20 cellular contexts compared by ENCODE assay signal in the genomic region with DNA sequence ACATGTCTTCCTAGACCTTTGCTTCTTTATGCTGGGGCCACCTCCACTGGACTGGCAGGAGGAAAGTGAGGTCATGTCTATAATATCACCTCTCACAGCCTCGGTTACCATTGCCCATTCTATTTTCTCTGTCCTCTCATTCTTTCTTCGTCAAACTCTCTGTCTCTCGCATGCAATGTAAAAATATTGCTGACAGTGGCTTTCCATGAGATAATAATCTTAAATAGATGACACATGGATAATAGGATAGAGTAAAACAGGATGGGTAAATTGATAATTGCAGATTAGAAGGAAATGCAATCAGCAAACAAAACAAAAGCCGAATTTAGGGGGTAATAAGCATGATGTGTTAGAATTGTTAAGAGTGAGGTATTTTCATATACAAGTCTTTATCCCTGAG.
DNase-seq lines count a peak whose midpoint lies in the region; ATAC-seq, FAIRE-seq and TF ChIP-seq lines count a peak whose summit lies in the region.
"Had no signal": no experiment of that assay in that cellular context is flagged by ENCODE, and none has a peak within 500 bp of the region (broad histone marks: within the 10 kb centered on the region; RNA-seq: fewer than 3 reads in every experiment).

No MANE protein-coding gene starts in this region.

- H2AFZ ChIP-seq in K562 (ENCODE audit: low read depth, low read length), result no peak overlapping the region

- POLR2A ChIA-PET in A549 (lab: Yijun Ruan, JAX) (no interaction called here), A673 (lab: Charles Lee; ENCODE audit: low non-redundant PET) (no interaction called here), K562 (lab: Yijun Ruan, JAX) (no interaction called here)

- no peak overlapping the region for H3K9ac ChIP-seq in K562 (ENCODE audit: insufficient read depth in 1 of 2, low read depth in 2 of 2, low read length in 2 of 2)
- H3K9ac ChIP-seq: BLaER1 treated with 17β-estradiol and CSF1 and Interleukin-3, amounts not matched to agents 10 nM and 100 nM had no signal

- no peak for TF ChIP-seq RAD21 in A549 (conservative IDR thresholded peaks at IDR 0.05 in 1 of 2, IDR thresholded peaks at IDR 0.05 in 1 of 2)
- TF ChIP-seq RAD21 in K562 (CRISPR knock-in tag; conservative IDR thresholded peaks at IDR 0.05 in 1 of 2, IDR thresholded peaks at IDR 0.05 in 1 of 2), result no peak

- in situ Hi-C loops in K562 (cut with MboI), result loop anchor here (10.0 kb wide), 1 partner anchor 365 kb away; no protein-coding TSS in a partner anchor

- TF ChIP-seq CTCF in A549 (IDR thresholded peaks at IDR 0.05) (no peak), A673 (conservative IDR thresholded peaks at IDR 0.05; ENCODE audit: low read depth, low read length) (no peak), K562 (IDR thresholded peaks at IDR 0.05 in 2 of 3, conservative IDR thresholded peaks at IDR 0.05 in 1 of 3; ENCODE audit: insufficient read depth in 2 of 3, low read depth in 1 of 3, low read length in 3 of 3) (no peak)

- H3K79me2 ChIP-seq in K562 (ENCODE audit: control insufficient read depth, insufficient read depth, low read length), result no peaks in the 10 kb centered on the region

- TF ChIP-seq POLR2A in A549 (IDR thresholded peaks at IDR 0.05; ENCODE audit: low read length) (no peak), K562 (conservative IDR thresholded peaks at IDR 0.05) (no peak)

- BruUV-seq in A673 (replicated peaks; lab: Mats Ljungman, UMichigan) (no TSS peak), K562 (replicated peaks; lab: Mats Ljungman, UMichigan) (no TSS peak)

- CTCF ChIA-PET in A549 (lab: Yijun Ruan, JAX), result no interaction called here
- CTCF ChIA-PET in A673 (lab: Charles Lee), result interaction anchor here (0.6 kb wide), 1 partner anchor 155 kb away, joined by 3 read pairs; no protein-coding TSS in a partner anchor
- CTCF ChIA-PET in K562 (lab: Yijun Ruan, JAX; ENCODE audit: low intra/inter-chr PET ratio), result no interaction called here

- H3K4me3 ChIP-seq in A549 (no peak overlapping the region), A673 (ENCODE audit: low read depth, low read length, poor library complexity, severe bottlenecking) (no peak overlapping the region), K562 (no peak overlapping the region)
- H3K4me3 ChIP-seq: BLaER1 treated with 17β-estradiol and CSF1 and Interleukin-3, amounts not matched to agents 10 nM and 100 nM; HAP-1 had no signal

- H3K9me1 ChIP-seq in K562 (ENCODE audit: control insufficient read depth, insufficient read depth, low read length), result no peaks in the 10 kb centered on the region

- H3K36me3 ChIP-seq in A673 (ENCODE audit: insufficient read depth, low read length, poor library complexity, severe bottlenecking) (no peaks in the 10 kb centered on the region), K562 (ENCODE audit: control insufficient read depth, insufficient read depth, low read length) (no peaks in the 10 kb centered on the region)
- H3K36me3 ChIP-seq: BE2C; BLaER1 treated with 17β-estradiol and CSF1 and Interleukin-3, amounts not matched to agents 10 nM and 100 nM; HAP-1 had no signal

- no peaks in the 10 kb centered on the region for H3K9me3 ChIP-seq in A549
- H3K9me3 ChIP-seq in A673 (ENCODE audit: low read depth, low read length, poor library complexity, severe bottlenecking), result no peaks in the 10 kb centered on the region
- H3K9me3 ChIP-seq in K562 (replicated peaks; ENCODE audit: control insufficient read depth, insufficient read depth, low read depth, low read length), result no peaks in the 10 kb centered on the region
- H3K9me3 ChIP-seq: BE2C; BLaER1 treated with 17β-estradiol and CSF1 and Interleukin-3, amounts not matched to agents 10 nM and 100 nM; HAP-1 had no signal

- 74% methylated on average over 4 of the region's 4 CpGs for WGBS in A549 (ENCODE audit: missing lambda C conversion rate)
- 35% methylated on average over 4 of the region's 4 CpGs for WGBS in K562 (ENCODE audit: insufficient coverage, low coverage, missing lambda C conversion rate)

- TF ChIP-seq EP300 in A549 (IDR thresholded peaks at IDR 0.05) (no peak), K562 (IDR thresholded peaks at IDR 0.05; ENCODE audit: low read length) (no peak)

- DNase-seq in A549 (ENCODE audit: low read depth in 1 of 2, low spot score in 1 of 2), result no peak
- DNase-seq in A673 (ENCODE audit: low spot score), result peak; percentile 13
- DNase-seq in NCI-H82 (lab: John Stamatoyannopoulos, UW), result peak; percentile 36
- no peak for DNase-seq in K562 (ENCODE audit: extremely low read depth in 1 of 4, low spot score in 3 of 4)
- DNase-seq in midbrain (lab: John Stamatoyannopoulos, UW), result no peak
- DNase-seq: ACHN; AML-193; BE2C; CD4-positive, alpha-beta T cell; CD8-positive, alpha-beta memory T cell; DMS153; DND-41; GOT3; HFFc6 had no signal

- ATAC-seq in A549 (no peak), K562 (no peak), HG02588 (IDR thresholded peaks at IDR 0.05; ENCODE audit: unreplicated experiment) (no peak)

- FAIRE-seq in A549 (lab: Jason Lieb, UNC), result no peak
- FAIRE-seq in K562 (lab: Jason Lieb, UNC), result no peak
- FAIRE-seq: G401.6, GM12892, H54 had no signal

- H3K27ac ChIP-seq in A549 (no peak overlapping the region), A673 (ENCODE audit: low read depth, low read length, poor library complexity, severe bottlenecking) (no peak overlapping the region), K562 (ENCODE audit: extremely low read depth, low read depth, low read length) (no peak overlapping the region)
- H3K27ac ChIP-seq: BLaER1 treated with 17β-estradiol and CSF1 and Interleukin-3, amounts not matched to agents 10 nM and 100 nM had no signal

- intact Hi-C loops in A673 (cut with micrococcal nuclease; ENCODE audit: unreplicated experiment), result loop anchor here (5.0 to 10.0 kb wide), 9 partner anchors 215 to 1598 kb away; a partner anchor contains a TSS
- intact Hi-C loops in K562 (cut with micrococcal nuclease), result loop anchor here (10.0 kb wide), 4 partner anchors 105 to 1345 kb away; no protein-coding TSS in a partner anchor

- H3K4me2 ChIP-seq in A549, result no peak overlapping the region
- H3K4me2 ChIP-seq in K562 (ENCODE audit: insufficient read depth, low read length), result no peak overlapping the region
- H3K4me2 ChIP-seq: BLaER1 treated with 17β-estradiol and CSF1 and Interleukin-3, amounts not matched to agents 10 nM and 100 nM had no signal

- H3K27me3 ChIP-seq in A673 (replicated peaks; ENCODE audit: insufficient read depth, low read depth, low read length, poor library complexity), result no peaks in the 10 kb centered on the region
- H3K27me3 ChIP-seq in K562 (ENCODE audit: control insufficient read depth in 2 of 2, insufficient read depth in 2 of 2, low read length in 2 of 2), result no peaks in the 10 kb centered on the region
- H3K27me3 ChIP-seq: BE2C; BLaER1 treated with 17β-estradiol and CSF1 and Interleukin-3, amounts not matched to agents 10 nM and 100 nM had no signal

- no peaks in the 10 kb centered on the region for H4K20me1 ChIP-seq in K562 (replicated peaks; ENCODE audit: control insufficient read depth, insufficient read depth, low read length)
- H4K20me1 ChIP-seq: BLaER1 treated with 17β-estradiol and CSF1 and Interleukin-3, amounts not matched to agents 10 nM and 100 nM had no signal

- peaks cover 5% of the 10 kb centered on the region; the same call in 1 of the 3 replicates for H3K4me1 ChIP-seq in A549
- peaks cover 17% of the 10 kb centered on the region for H3K4me1 ChIP-seq in A673 (ENCODE audit: insufficient read depth, low read length, poor library complexity, severe bottlenecking)
- no peaks in the 10 kb centered on the region for H3K4me1 ChIP-seq in K562 (replicated peaks in 1 of 2; ENCODE audit: control insufficient read depth in 2 of 2, insufficient read depth in 2 of 2, low read length in 2 of 2)
- H3K4me1 ChIP-seq: BE2C; BLaER1 treated with 17β-estradiol and CSF1 and Interleukin-3, amounts not matched to agents 10 nM and 100 nM; HAP-1 had no signal

TF ChIP-seq in A549, 52 proteins besides CTCF, POLR2A, EP300 and RAD21:
- TF ChIP-seq, protein P1, sequence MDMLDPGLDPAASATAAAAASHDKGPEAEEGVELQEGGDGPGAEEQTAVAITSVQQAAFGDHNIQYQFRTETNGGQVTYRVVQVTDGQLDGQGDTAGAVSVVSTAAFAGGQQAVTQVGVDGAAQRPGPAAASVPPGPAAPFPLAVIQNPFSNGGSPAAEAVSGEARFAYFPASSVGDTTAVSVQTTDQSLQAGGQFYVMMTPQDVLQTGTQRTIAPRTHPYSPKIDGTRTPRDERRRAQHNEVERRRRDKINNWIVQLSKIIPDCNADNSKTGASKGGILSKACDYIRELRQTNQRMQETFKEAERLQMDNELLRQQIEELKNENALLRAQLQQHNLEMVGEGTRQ (IDR thresholded peaks at IDR 0.05), result no peak
- TF ChIP-seq NR3C1 (IDR thresholded peaks at IDR 0.05), result no peak
- TF ChIP-seq, protein P2, sequence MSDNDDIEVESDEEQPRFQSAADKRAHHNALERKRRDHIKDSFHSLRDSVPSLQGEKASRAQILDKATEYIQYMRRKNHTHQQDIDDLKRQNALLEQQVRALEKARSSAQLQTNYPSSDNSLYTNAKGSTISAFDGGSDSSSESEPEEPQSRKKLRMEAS (IDR thresholded peaks at IDR 0.05), result no peak
- TF ChIP-seq ZSCAN20 (CRISPR knock-in tag; IDR thresholded peaks at IDR 0.05), result no peak
- TF ChIP-seq MAFK (IDR thresholded peaks at IDR 0.05; ENCODE audit: partially characterized antibody), result peak; percentile 73

TF ChIP-seq in K562, 482 proteins besides CTCF, POLR2A, EP300 and RAD21:
- peak; percentile 20; the same call in 1 of the 2 replicates for TF ChIP-seq C11orf30 (IDR thresholded peaks at IDR 0.05; ENCODE audit: low read depth)
- peak; percentile 63 for TF ChIP-seq MAFG (tag; conservative IDR thresholded peaks at IDR 0.05)
- no peak for TF ChIP-seq CBX1 (IDR thresholded peaks at IDR 0.05; ENCODE audit: low read depth)
- peak; percentile 64 for TF ChIP-seq ZNF316 (IDR thresholded peaks at IDR 0.05)
- no peak for TF ChIP-seq ZNF263 (CRISPR knock-in tag; IDR thresholded peaks at IDR 0.05; ENCODE audit: borderline replicate concordance)

Comparison
In these comparisons a context has a peak if more than half of its experiments do, and no peak if none do; other contexts are left out.
1. DNase-seq: peak in A673 (single experiment) and NCI-H82 (single experiment); none in A549 (0 of 2), K562 (0 of 4) and midbrain (single experiment).